1 cellular context compared by ENCODE assay signal in the genomic region with DNA sequence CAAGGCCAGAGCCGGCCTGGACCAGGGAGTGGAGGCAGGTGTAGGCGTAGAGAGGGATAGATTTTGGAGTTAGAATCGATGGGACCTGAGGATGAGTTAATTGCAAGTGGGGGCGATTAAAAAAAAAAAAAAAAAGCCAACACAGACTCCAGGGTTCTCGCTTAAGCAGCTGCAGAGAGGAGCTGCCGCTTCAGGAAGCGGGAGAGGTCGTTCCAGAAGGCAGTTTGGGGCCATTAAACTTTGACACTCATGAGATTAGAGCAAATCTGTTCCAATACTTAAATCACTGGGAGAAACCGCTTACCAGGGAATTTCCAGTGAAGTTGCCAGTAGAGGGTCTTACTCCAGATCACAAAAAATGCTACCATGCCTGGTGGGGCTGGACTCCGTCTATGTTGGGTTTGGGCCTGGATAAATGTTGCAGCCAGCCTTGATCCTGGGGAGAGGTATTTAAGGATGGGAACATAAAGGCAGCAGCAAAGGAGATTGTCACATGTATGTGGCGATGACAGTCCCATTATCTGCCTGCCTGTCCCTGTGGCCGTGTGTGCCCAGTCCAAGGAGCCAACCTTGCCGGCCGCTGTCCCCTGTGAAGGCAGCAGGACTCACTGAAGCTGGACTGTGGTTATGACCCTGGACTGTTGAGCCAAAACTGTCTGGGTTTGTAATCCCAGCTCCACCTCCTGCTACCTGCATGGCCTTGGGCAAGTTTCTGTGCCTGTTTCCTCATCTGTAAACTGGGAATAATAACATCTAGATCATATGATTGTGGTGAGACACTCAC.
TF ChIP-seq lines count a peak whose summit lies in the region.

No MANE protein-coding gene starts in this region.

TF ChIP-seq in H1, 55 proteins besides CTCF, POLR2A, EP300 and RAD21:
- TF ChIP-seq MAFK (IDR thresholded peaks at IDR 0.05; ENCODE audit: low read depth, low read length) (no peak), CBX5 (IDR thresholded peaks at IDR 0.05; ENCODE audit: low read depth, low read length) (no peak)
